7 cellular contexts compared by ENCODE assay signal in the genomic region with DNA sequence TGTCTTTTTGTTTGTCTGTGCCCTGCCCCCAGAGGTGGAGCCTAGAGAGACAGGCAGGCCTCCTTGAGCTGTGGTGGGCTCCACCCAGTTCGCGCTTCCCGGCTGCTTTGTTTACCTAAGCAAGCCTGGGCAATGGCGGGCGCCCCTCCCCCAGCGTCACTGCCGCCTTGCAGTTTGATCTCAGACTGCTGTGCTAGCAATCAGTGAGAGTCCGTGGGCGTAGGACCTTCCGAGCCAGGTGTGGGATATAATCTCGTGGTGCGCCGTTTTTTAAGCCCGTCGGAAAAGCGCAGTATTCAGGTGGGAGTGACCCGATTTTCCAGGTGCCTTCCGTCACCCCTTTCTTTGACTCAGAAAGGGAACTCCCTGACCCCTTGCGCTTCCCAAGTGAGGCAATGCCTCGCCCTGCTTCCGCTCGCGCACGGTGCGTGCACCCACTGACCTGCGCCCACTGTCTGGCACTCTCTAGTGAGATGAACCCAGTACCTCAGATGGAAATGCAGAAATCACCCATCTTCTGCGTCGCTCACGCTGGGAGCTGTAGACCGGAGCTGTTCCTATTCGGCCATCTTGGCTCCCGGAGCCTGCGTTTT. TPM values are rescaled to one million over a fixed set of nuclear protein-coding genes. Genes with fewer than 3 reads are reported as not detected.
DNase-seq lines count a peak whose midpoint lies in the region; ATAC-seq and TF ChIP-seq lines count a peak whose summit lies in the region.
"Not testable (repeated sequence)": the region's sequence is repeated elsewhere in the genome, so short reads cannot be mapped to it uniquely, and the experiment has no call there.

No MANE protein-coding gene starts in this region.

- not testable (repeated sequence) for BruUV-seq in Caco-2 (replicated peaks; lab: Mats Ljungman, UMichigan)
- TSS peak; percentile 60 for BruUV-seq in HCT116 (replicated peaks; lab: Mats Ljungman, UMichigan)

- TF ChIP-seq POLR2A in HCT116 (IDR thresholded peaks at IDR 0.05; ENCODE audit: borderline replicate concordance, extremely low read depth, insufficient read depth, insufficient read length): not testable (repeated sequence)

- H3K27ac Mint-ChIP-seq in Caco-2 (ENCODE audit: unreplicated experiment); neural progenitor cell: not testable (repeated sequence)
- peak overlapping the region; percentile 86 for H3K27ac Mint-ChIP-seq in central memory CD8-positive, alpha-beta T cell (ENCODE audit: low read depth)

- not testable (repeated sequence) for H3K9me3 Mint-ChIP-seq in Caco-2 (ENCODE audit: unreplicated experiment); neural progenitor cell
- H3K9me3 Mint-ChIP-seq in activated T-cell treated with anti-CD3 and anti-CD28 coated beads, Interleukin-2, amount 50 U/mL, for 4 hours: peaks cover 39% of the 10 kb centered on the region
- peaks cover 13% of the 10 kb centered on the region for H3K9me3 Mint-ChIP-seq in central memory CD8-positive, alpha-beta T cell

- H3K4me1 ChIP-seq in Caco-2; HCT116 (ENCODE audit: control insufficient read depth in 1 of 2, insufficient read depth in 2 of 2, low read length in 2 of 2); NT2/D1 (ENCODE audit: insufficient read depth, insufficient read length); iPS-15b (ENCODE audit: control insufficient read depth, insufficient read depth, low read length); neural progenitor cell: not testable (repeated sequence)

- not testable (repeated sequence) for H3K27me3 ChIP-seq in Caco-2 (replicated peaks; ENCODE audit: control insufficient read depth, insufficient read depth, low read length); HCT116 (ENCODE audit: insufficient read depth, low read length); NT2/D1 (ENCODE audit: insufficient read depth, insufficient read length); iPS-15b (ENCODE audit: control insufficient read depth, insufficient read depth, low read length); neural progenitor cell

- intact Hi-C loops in Caco-2 (cut with micrococcal nuclease; ENCODE audit: unreplicated experiment); HCT116 (cut with micrococcal nuclease): not testable (repeated sequence)

- not testable (repeated sequence) for TF ChIP-seq CTCF in Caco-2 (IDR thresholded peaks at IDR 0.05; ENCODE audit: insufficient read depth in 1 of 2, low read depth in 1 of 2, low read length in 1 of 2, severe bottlenecking in 1 of 2, unreplicated experiment in 1 of 2); HCT116 (IDR thresholded peaks at IDR 0.05 in 2 of 3, conservative IDR thresholded peaks at IDR 0.05 in 1 of 3; ENCODE audit: borderline replicate concordance in 1 of 3, insufficient read depth in 1 of 3, low read depth in 2 of 3, low read length in 2 of 3); neural progenitor cell (IDR thresholded peaks at IDR 0.05)

- POLR2A ChIA-PET in Caco-2 (lab: Charles Lee): not testable (repeated sequence)
- POLR2A ChIA-PET in HCT116 (lab: Charles Lee): interaction anchor here (1.0 kb wide), 1 partner anchor 15 kb away, joined by 5 read pairs; the partner anchor contains the start of gene SP140L

- peak in 1 of 2 experiments; percentile 39 for DNase-seq in Caco-2
- not testable (repeated sequence) for DNase-seq in HCT116 (ENCODE audit: low read depth, low spot score); NT2/D1 (ENCODE audit: low read depth, low spot score); activated T-cell treated with anti-CD3 and anti-CD28 coated beads, Interleukin-2, amount 50 U/mL, for 4 hours; neural progenitor cell (ENCODE audit: low spot score)
- DNase-seq in central memory CD8-positive, alpha-beta T cell (ENCODE audit: low spot score in 2 of 2): peak in 1 of 2 donors; percentile 65

- peaks cover 46% of the 10 kb centered on the region for H3K79me2 ChIP-seq in HCT116 (ENCODE audit: insufficient read depth, low read length)
- H3K79me2 ChIP-seq in neural progenitor cell (ENCODE audit: low read depth): not testable (repeated sequence)

- TF ChIP-seq RAD21 in HCT116 (IDR thresholded peaks at IDR 0.05; ENCODE audit: low read depth): not testable (repeated sequence)

- CTCF ChIA-PET in Caco-2 (lab: Charles Lee); HCT116 (lab: Charles Lee): not testable (repeated sequence)

- not testable (repeated sequence) for H3K27me3 Mint-ChIP-seq in Caco-2 (ENCODE audit: insufficient read depth, unreplicated experiment); activated T-cell treated with anti-CD3 and anti-CD28 coated beads, Interleukin-2, amount 50 U/mL, for 4 hours (ENCODE audit: low read depth); central memory CD8-positive, alpha-beta T cell; neural progenitor cell (ENCODE audit: insufficient read depth, low read depth)

- not testable (repeated sequence) for ATAC-seq in HCT116; activated T-cell treated with anti-CD3 and anti-CD28 coated beads, Interleukin-2, amount 50 U/mL, for 4 hours; central memory CD8-positive, alpha-beta T cell (replicated peaks; ENCODE audit: extremely low read depth, poor library complexity, severe bottlenecking)

- not testable (repeated sequence) for H4K20me1 ChIP-seq in HCT116 (ENCODE audit: insufficient read depth); neural progenitor cell (ENCODE audit: low read depth)

- not testable (repeated sequence) for H3K4me3 ChIP-seq in Caco-2 (ENCODE audit: low read depth, low read length); neural progenitor cell
- H3K4me3 ChIP-seq in HCT116 (replicated peaks in 1 of 2; ENCODE audit: low read depth in 1 of 2, low read length in 2 of 2): peak overlapping the region; percentile 50 to 70
- peak overlapping the region; percentile 34 for H3K4me3 ChIP-seq in NT2/D1 (ENCODE audit: insufficient read length, low read depth)
- peak overlapping the region; percentile 23 for H3K4me3 ChIP-seq in iPS-15b (ENCODE audit: low read depth, low read length)

- H3K4me3 Mint-ChIP-seq in Caco-2 (ENCODE audit: unreplicated experiment): peak overlapping the region; percentile 43
- peak overlapping the region; percentile 19 for H3K4me3 Mint-ChIP-seq in activated T-cell treated with anti-CD3 and anti-CD28 coated beads, Interleukin-2, amount 50 U/mL, for 4 hours
- peak overlapping the region; percentile 69 for H3K4me3 Mint-ChIP-seq in central memory CD8-positive, alpha-beta T cell
- not testable (repeated sequence) for H3K4me3 Mint-ChIP-seq in neural progenitor cell

- not testable (repeated sequence) for H3K36me3 ChIP-seq in Caco-2 (ENCODE audit: control insufficient read depth, insufficient read depth, low read length); HCT116 (ENCODE audit: control insufficient read depth in 1 of 2, insufficient read depth in 2 of 2, low read length in 2 of 2); NT2/D1 (ENCODE audit: insufficient read depth, insufficient read length, low read length); iPS-15b (ENCODE audit: control insufficient read depth, insufficient read depth, low read length); neural progenitor cell

- peak overlapping the region; percentile 69 for H3K4me2 ChIP-seq in HCT116 (ENCODE audit: low read length)
- H3K4me2 ChIP-seq in neural progenitor cell: not testable (repeated sequence)

- H2AFZ ChIP-seq in HCT116 (ENCODE audit: low read depth, low read length, poor library complexity, severe bottlenecking): peak overlapping the region; percentile 80
- H2AFZ ChIP-seq in neural progenitor cell (replicated peaks): peak overlapping the region; percentile 50

- H3K27ac ChIP-seq in HCT116 (ENCODE audit: low read depth, low read length): peak overlapping the region; percentile 78
- H3K27ac ChIP-seq in neural progenitor cell: not testable (repeated sequence)

- H3K9ac ChIP-seq in HCT116 (ENCODE audit: low read length): peak overlapping the region; percentile 71
- not testable (repeated sequence) for H3K9ac ChIP-seq in NT2/D1 (ENCODE audit: insufficient read length, low read depth); iPS-15b (ENCODE audit: low read depth, low read length); neural progenitor cell

- RAD21 ChIA-PET in HCT116 (lab: Charles Lee; ENCODE audit: low non-redundant PET in 1 of 2, low total read pairs in 2 of 2, uncharacterized antibody in 2 of 2, unreplicated experiment in 2 of 2): not testable (repeated sequence)

- not testable (repeated sequence) for H3K9me3 ChIP-seq in Caco-2; HCT116 (ENCODE audit: control insufficient read depth in 1 of 2, insufficient read depth in 1 of 2, low read depth in 1 of 2, low read length in 2 of 2); iPS-15b (ENCODE audit: control insufficient read depth, insufficient read depth, low read length); neural progenitor cell (ENCODE audit: low read depth)
- H3K9me3 ChIP-seq in NT2/D1 (ENCODE audit: insufficient read depth, low read length): peaks cover 30% of the 10 kb centered on the region

- H3K4me1 Mint-ChIP-seq in Caco-2 (ENCODE audit: low read depth, unreplicated experiment); neural progenitor cell: not testable (repeated sequence)
- H3K4me1 Mint-ChIP-seq in activated T-cell treated with anti-CD3 and anti-CD28 coated beads, Interleukin-2, amount 50 U/mL, for 4 hours (ENCODE audit: low read depth): peaks cover 42% of the 10 kb centered on the region
- peaks cover 46% of the 10 kb centered on the region for H3K4me1 Mint-ChIP-seq in central memory CD8-positive, alpha-beta T cell

- not testable (repeated sequence) for H3K9me2 ChIP-seq in HCT116 (ENCODE audit: insufficient read depth)

- not testable (repeated sequence) for H3F3A ChIP-seq in neural progenitor cell (ENCODE audit: low read depth)

- not testable (repeated sequence) for H3K36me3 Mint-ChIP-seq in Caco-2 (ENCODE audit: insufficient read depth, unreplicated experiment); neural progenitor cell
- peaks cover 52% of the 10 kb centered on the region for H3K36me3 Mint-ChIP-seq in activated T-cell treated with anti-CD3 and anti-CD28 coated beads, Interleukin-2, amount 50 U/mL, for 4 hours (ENCODE audit: insufficient read depth)
- H3K36me3 Mint-ChIP-seq in central memory CD8-positive, alpha-beta T cell (ENCODE audit: insufficient read depth): peaks cover 17% of the 10 kb centered on the region

RNA-seq across cellular contexts. Expression of gene SP140L, which starts 15.0 kb away (rescaled TPM):
- total RNA-seq in Caco-2 (2022) (0.26 TPM in 1 of 2 replicates, not detected in the other), HCT116 (2021; ENCODE audit: unreplicated experiment) (28.9 TPM), neural progenitor cell (ENCODE audit: low replicate concordance) (2.0 and 2.1 TPM in 2 replicates)
- polyA plus RNA-seq in HCT116 (2012): 14.6 and 15.0 TPM in 2 replicates
- 10 to 100 TPM; 24.1 to 30.3 (median 28.7) TPM for total RNA-seq in activated T-cell treated with anti-CD3 and anti-CD28 coated beads, Interleukin-2, amount 50 U/mL, for 4 hours
